ENCODE assay signal across 8 cellular contexts in genomic region chr6:122789078-122789861, GRCh38. TPM values are rescaled to one million over a fixed set of nuclear protein-coding genes. Genes with fewer than 3 reads are reported as not detected.
DNase-seq lines count a peak whose midpoint lies in the region; TF ChIP-seq lines count a peak whose summit lies in the region.

A gene with protein sequence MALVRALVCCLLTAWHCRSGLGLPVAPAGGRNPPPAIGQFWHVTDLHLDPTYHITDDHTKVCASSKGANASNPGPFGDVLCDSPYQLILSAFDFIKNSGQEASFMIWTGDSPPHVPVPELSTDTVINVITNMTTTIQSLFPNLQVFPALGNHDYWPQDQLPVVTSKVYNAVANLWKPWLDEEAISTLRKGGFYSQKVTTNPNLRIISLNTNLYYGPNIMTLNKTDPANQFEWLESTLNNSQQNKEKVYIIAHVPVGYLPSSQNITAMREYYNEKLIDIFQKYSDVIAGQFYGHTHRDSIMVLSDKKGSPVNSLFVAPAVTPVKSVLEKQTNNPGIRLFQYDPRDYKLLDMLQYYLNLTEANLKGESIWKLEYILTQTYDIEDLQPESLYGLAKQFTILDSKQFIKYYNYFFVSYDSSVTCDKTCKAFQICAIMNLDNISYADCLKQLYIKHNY (plus strand): TSS chr6:122789258. CDS start chr6:122789347, 89 bp downstream.

- TF ChIP-seq CTCF in KMS-11 (conservative IDR thresholded peaks at IDR 0.05; ENCODE audit: low read depth, low read length), result peak; percentile 29; the same call in 1 of the 2 replicates
- TF ChIP-seq CTCF in retinal pigment epithelial cell (conservative IDR thresholded peaks at IDR 0.05; ENCODE audit: low read depth, low read length), result peak; percentile 43

- in situ Hi-C loops in T47D (cut with HindIII; ENCODE audit: low pct_unique_long_range_greater_than_20kb, low sequenced_read_pairs), result no loop called here

- H3K4me3 ChIP-seq in KMS-11 (IDR thresholded peaks at IDR 0.05; ENCODE audit: insufficient read depth, low read depth, low read length) (no peak within 1 kb of the TSS), iPS-18c (ENCODE audit: insufficient read depth, low read depth, low read length) (peak within 1 kb of the TSS; percentile 75), retinal pigment epithelial cell (ENCODE audit: low read length) (peak within 1 kb of the TSS; percentile 89)

- no peaks in the 10 kb centered on the region for H3K9me3 ChIP-seq in iPS-18c (ENCODE audit: control insufficient read depth, insufficient read depth, low read length)

- peak; percentile 35 for DNase-seq in SIG-M5 treated with dmso at 0.1 percent for 504 hours (lab: John Stamatoyannopoulos, UW; ENCODE audit: unreplicated experiment)
- no peak for DNase-seq in SIG-M5 (lab: John Stamatoyannopoulos, UW)
- peak; percentile 59 for DNase-seq in H4 (ENCODE audit: low spot score)
- DNase-seq in RPMI8226, result peak; percentile 59
- DNase-seq in T47D (ENCODE audit: low read depth in 1 of 2, low spot score in 1 of 2), result peak; percentile 33 to 73
- no peak for DNase-seq in retinal pigment epithelial cell (ENCODE audit: low read depth)

- H3K79me2 ChIP-seq in KMS-11 (ENCODE audit: insufficient read depth, low read depth), result peaks cover 19% of the 10 kb centered on the region; the same call in 1 of the 2 replicates

- H3K4me1 ChIP-seq in KMS-11 (ENCODE audit: low read depth, poor library complexity, severe bottlenecking), result peaks cover 33% of the 10 kb centered on the region

- H3K27ac ChIP-seq in KMS-11, result peak within 1 kb of the TSS; percentile 83

- peak within 1 kb of the TSS; percentile 91 for H3K4me2 ChIP-seq in KMS-11

- H2AFZ ChIP-seq in KMS-11 (ENCODE audit: low read depth), result peak within 1 kb of the TSS; percentile 85

- H3K9ac ChIP-seq in KMS-11, result peak within 1 kb of the TSS; percentile 69

- H3K36me3 ChIP-seq in KMS-11 (ENCODE audit: insufficient read depth), result no peaks in the 10 kb centered on the region

- H4K20me1 ChIP-seq in KMS-11 (ENCODE audit: insufficient read depth), result no peaks in the 10 kb centered on the region

- H3K27me3 ChIP-seq in KMS-11 (ENCODE audit: insufficient read depth, low read depth), result no peaks in the 10 kb centered on the region

RNA-seq across cellular contexts. Expression of the gene that starts here (rescaled TPM):
- total RNA-seq in H4 (2014; rRNA removed; shearing (Covaris generic)), result 12.9 and 15.5 TPM in 2 replicates

Comparison
In these comparisons a context has a peak if more than half of its experiments do, and no peak if none do; other contexts are left out.
1. DNase-seq: peak in SIG-M5 treated with dmso at 0.1 percent for 504 hours (single experiment), H4 (single experiment), RPMI8226 (single experiment) and T47D (2 of 2); none in SIG-M5 (single experiment) and retinal pigment epithelial cell (single experiment).